Comparison of ENCODE assay signal across 1 cellular context in the genomic region with DNA sequence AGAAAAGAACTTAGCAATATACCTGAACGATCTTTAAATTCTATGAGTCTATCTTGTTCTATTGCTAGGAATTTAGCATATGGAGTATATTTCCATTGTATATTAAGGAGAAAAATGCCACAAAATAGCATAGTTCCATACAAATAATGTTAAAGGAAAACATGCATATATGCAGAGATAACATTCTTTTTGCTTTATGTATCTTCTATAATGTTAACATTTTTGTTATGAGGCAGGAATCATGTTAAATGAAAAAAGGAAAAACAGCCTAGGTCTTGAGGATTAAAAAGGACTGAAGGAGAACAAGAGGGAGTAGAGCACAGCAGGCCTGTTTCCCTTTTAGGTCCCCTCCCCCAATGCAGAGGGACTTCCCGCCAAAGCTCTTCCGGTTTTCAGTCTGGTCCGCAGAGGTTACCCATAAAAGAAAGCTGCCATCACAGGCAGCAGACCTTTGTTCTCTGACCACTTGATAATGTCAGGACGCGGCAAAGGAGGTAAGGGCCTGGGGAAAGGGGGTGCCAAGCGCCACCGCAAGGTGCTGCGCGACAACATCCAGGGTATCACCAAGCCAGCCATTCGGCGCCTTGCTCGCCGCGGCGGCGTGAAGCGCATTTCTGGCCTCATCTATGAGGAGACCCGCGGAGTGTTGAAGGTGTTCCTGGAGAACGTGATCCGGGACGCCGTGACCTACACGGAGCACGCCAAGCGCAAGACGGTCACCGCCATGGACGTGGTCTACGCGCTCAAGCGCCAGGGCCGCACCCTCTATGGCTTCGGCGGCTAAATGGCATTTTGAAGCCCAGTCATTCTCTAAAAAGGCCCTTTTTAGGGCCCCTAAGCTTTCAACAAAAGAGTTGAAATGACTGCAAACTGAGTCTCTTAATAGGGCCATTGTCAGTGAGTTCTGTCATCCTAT.
A peak's percentile ranks its signal among the peaks of the same experiment; 100 is the strongest.
TF ChIP-seq lines count a peak whose summit lies in the region.

No MANE protein-coding gene starts in this region.

TF ChIP-seq in K562, 482 proteins besides CTCF, POLR2A, EP300 and RAD21 (continued from another document and continues in another):
- peak; percentile 3 for TF ChIP-seq POU5F1 (IDR thresholded peaks at IDR 0.05; ENCODE audit: borderline replicate concordance, low read depth, low read length, partially characterized antibody)
- TF ChIP-seq ZNF124 (CRISPR knock-in tag; IDR thresholded peaks at IDR 0.05), result no peak
- peak; percentile 53; the same call in 1 of the 2 replicates for TF ChIP-seq DIDO1 (tag; IDR thresholded peaks at IDR 0.05; ENCODE audit: low read depth)
- TF ChIP-seq KDM4B (IDR thresholded peaks at IDR 0.05; ENCODE audit: borderline replicate concordance in 2 of 2, low read depth in 1 of 2), result peak in 1 of 2 experiments; percentile 90; a peak in 3 of 4 replicates
- no peak for TF ChIP-seq NCOA4 (IDR thresholded peaks at IDR 0.05; ENCODE audit: partially characterized antibody)
- 0 out of 2 replicates have a peak, but pooled peaks have one; percentile 65 for TF ChIP-seq PRMT5 (CRISPR knock-in tag; IDR thresholded peaks at IDR 0.05)
- 0 out of 2 replicates have a peak, but pooled peaks have one; percentile 22 for TF ChIP-seq XRCC5 (IDR thresholded peaks at IDR 0.05; ENCODE audit: low read depth, low read length)
- TF ChIP-seq, protein P1, sequence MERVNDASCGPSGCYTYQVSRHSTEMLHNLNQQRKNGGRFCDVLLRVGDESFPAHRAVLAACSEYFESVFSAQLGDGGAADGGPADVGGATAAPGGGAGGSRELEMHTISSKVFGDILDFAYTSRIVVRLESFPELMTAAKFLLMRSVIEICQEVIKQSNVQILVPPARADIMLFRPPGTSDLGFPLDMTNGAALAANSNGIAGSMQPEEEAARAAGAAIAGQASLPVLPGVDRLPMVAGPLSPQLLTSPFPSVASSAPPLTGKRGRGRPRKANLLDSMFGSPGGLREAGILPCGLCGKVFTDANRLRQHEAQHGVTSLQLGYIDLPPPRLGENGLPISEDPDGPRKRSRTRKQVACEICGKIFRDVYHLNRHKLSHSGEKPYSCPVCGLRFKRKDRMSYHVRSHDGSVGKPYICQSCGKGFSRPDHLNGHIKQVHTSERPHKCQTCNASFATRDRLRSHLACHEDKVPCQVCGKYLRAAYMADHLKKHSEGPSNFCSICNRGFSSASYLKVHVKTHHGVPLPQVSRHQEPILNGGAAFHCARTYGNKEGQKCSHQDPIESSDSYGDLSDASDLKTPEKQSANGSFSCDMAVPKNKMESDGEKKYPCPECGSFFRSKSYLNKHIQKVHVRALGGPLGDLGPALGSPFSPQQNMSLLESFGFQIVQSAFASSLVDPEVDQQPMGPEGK (CRISPR knock-in tag; IDR thresholded peaks at IDR 0.05; ENCODE audit: borderline replicate concordance), result no peak
- TF ChIP-seq ZNF23 (CRISPR knock-in tag; IDR thresholded peaks at IDR 0.05), result no peak
- TF ChIP-seq, protein P2, sequence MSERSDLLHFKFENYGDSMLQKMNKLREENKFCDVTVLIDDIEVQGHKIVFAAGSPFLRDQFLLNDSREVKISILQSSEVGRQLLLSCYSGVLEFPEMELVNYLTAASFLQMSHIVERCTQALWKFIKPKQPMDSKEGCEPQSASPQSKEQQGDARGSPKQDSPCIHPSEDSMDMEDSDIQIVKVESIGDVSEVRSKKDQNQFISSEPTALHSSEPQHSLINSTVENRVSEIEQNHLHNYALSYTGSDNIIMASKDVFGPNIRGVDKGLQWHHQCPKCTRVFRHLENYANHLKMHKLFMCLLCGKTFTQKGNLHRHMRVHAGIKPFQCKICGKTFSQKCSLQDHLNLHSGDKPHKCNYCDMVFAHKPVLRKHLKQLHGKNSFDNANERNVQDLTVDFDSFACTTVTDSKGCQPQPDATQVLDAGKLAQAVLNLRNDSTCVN (CRISPR knock-in tag; IDR thresholded peaks at IDR 0.05), result no peak; the same call in 1 of the 2 replicates
- TF ChIP-seq HDAC6 (IDR thresholded peaks at IDR 0.05; ENCODE audit: low read depth, low read length), result 0 out of 2 replicates have a peak, but pooled peaks have one; percentile 6
- no peak for TF ChIP-seq TRIM28 (IDR thresholded peaks at IDR 0.05)
- TF ChIP-seq FIP1L1 (IDR thresholded peaks at IDR 0.05; ENCODE audit: low read depth, low read length, poor library complexity, severe bottlenecking), result peak; percentile 99
- TF ChIP-seq MAFK (IDR thresholded peaks at IDR 0.05; ENCODE audit: low read length), result no peak
- no peak; the same call in 1 of the 2 replicates for TF ChIP-seq FOSL1 (tag; conservative IDR thresholded peaks at IDR 0.05)
- TF ChIP-seq JUND (IDR thresholded peaks at IDR 0.05; ENCODE audit: borderline replicate concordance, low read depth, low read length), result peak; percentile 72
- TF ChIP-seq JUND (tag; IDR thresholded peaks at IDR 0.05; ENCODE audit: borderline replicate concordance, low read depth, low read length), result peak; percentile 34; the same call in 2 of the 3 replicates
- TF ChIP-seq FOXK2 (conservative IDR thresholded peaks at IDR 0.05 in 1 of 2, IDR thresholded peaks at IDR 0.05 in 1 of 2; ENCODE audit: low read depth in 2 of 2), result peak; percentile 86 to 92
- TF ChIP-seq TBL1XR1 (IDR thresholded peaks at IDR 0.05; ENCODE audit: low read length in 2 of 2), result peak; percentile 90 to 96
- TF ChIP-seq ZNF77 (CRISPR knock-in tag; IDR thresholded peaks at IDR 0.05), result no peak
- TF ChIP-seq MTA3 (IDR thresholded peaks at IDR 0.05; ENCODE audit: borderline replicate concordance), result peak; percentile 93; the same call in 1 of the 2 replicates
- peak; percentile 49; the same call in 1 of the 2 replicates for TF ChIP-seq HDGF (IDR thresholded peaks at IDR 0.05)
- no peak for TF ChIP-seq ZNF778 (CRISPR knock-in tag; IDR thresholded peaks at IDR 0.05)
- TF ChIP-seq ZFX (CRISPR knock-in tag; IDR thresholded peaks at IDR 0.05), result peak; percentile 79
- TF ChIP-seq ZNF282 (CRISPR knock-in tag; IDR thresholded peaks at IDR 0.05), result no peak
- TF ChIP-seq ZNF589 (CRISPR knock-in tag; IDR thresholded peaks at IDR 0.05; ENCODE audit: low read depth), result no peak
- no peak for TF ChIP-seq PPARD (CRISPR knock-in tag; IDR thresholded peaks at IDR 0.05)
- TF ChIP-seq ZMIZ1 (IDR thresholded peaks at IDR 0.05; ENCODE audit: low read depth in 2 of 2, low read length in 2 of 2), result peak in 1 of 2 experiments; percentile 71; a peak in 1 of 4 replicates
- peak; percentile 77 for TF ChIP-seq ETS1 (conservative IDR thresholded peaks at IDR 0.05; ENCODE audit: control insufficient read depth, low read depth, low read length)
- peak; percentile 93 for TF ChIP-seq ETV1 (tag; conservative IDR thresholded peaks at IDR 0.05; ENCODE audit: low read depth)
- TF ChIP-seq EP400 (IDR thresholded peaks at IDR 0.05), result peak; percentile 78
- no peak for TF ChIP-seq SMAD2 (IDR thresholded peaks at IDR 0.05; ENCODE audit: low read depth, low read length)
- TF ChIP-seq HNRNPH1 (optimal IDR thresholded peaks at IDR 0.05; ENCODE audit: low read depth, low read length), result no peak
- peak; percentile 38 for TF ChIP-seq CHD4 (IDR thresholded peaks at IDR 0.05; ENCODE audit: insufficient read depth, insufficient replicate concordance, low read depth, low read length, poor library complexity, severe bottlenecking)
- 0 out of 2 replicates have a peak, but pooled peaks have one; percentile 20 for TF ChIP-seq ATF1 (CRISPR knock-in tag; IDR thresholded peaks at IDR 0.05)
- peak; percentile 62 for TF ChIP-seq ATF1 (tag; IDR thresholded peaks at IDR 0.05)
- no peak for TF ChIP-seq NFIX (CRISPR knock-in tag; IDR thresholded peaks at IDR 0.05; ENCODE audit: low read depth)
- TF ChIP-seq CEBPB (tag; IDR thresholded peaks at IDR 0.05), result no peak
- no peak for TF ChIP-seq DNMT1 (IDR thresholded peaks at IDR 0.05)
- TF ChIP-seq ZNF445 (CRISPR knock-in tag; IDR thresholded peaks at IDR 0.05; ENCODE audit: low read depth), result no peak
- no peak for TF ChIP-seq SREBF1 (IDR thresholded peaks at IDR 0.05; ENCODE audit: borderline replicate concordance, low read depth, low read length)
- TF ChIP-seq NFE2L1 (tag; IDR thresholded peaks at IDR 0.05; ENCODE audit: borderline replicate concordance, low read depth), result no peak
- no peak for TF ChIP-seq MCM3 (IDR thresholded peaks at IDR 0.05)
- TF ChIP-seq CC2D1A (IDR thresholded peaks at IDR 0.05), result peak; percentile 100
- TF ChIP-seq PHB2 (IDR thresholded peaks at IDR 0.05; ENCODE audit: low read depth), result no peak
- TF ChIP-seq NRF1 (conservative IDR thresholded peaks at IDR 0.05 in 1 of 2, IDR thresholded peaks at IDR 0.05 in 1 of 2), result peak; percentile 45 to 69; a peak in 3 of 4 replicates
- TF ChIP-seq ZNF76 (CRISPR knock-in tag; IDR thresholded peaks at IDR 0.05; ENCODE audit: borderline replicate concordance), result no peak
- TF ChIP-seq, protein P3, sequence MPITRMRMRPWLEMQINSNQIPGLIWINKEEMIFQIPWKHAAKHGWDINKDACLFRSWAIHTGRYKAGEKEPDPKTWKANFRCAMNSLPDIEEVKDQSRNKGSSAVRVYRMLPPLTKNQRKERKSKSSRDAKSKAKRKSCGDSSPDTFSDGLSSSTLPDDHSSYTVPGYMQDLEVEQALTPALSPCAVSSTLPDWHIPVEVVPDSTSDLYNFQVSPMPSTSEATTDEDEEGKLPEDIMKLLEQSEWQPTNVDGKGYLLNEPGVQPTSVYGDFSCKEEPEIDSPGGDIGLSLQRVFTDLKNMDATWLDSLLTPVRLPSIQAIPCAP (CRISPR knock-in tag; IDR thresholded peaks at IDR 0.05; ENCODE audit: borderline replicate concordance), result peak; percentile 89
- TF ChIP-seq MAZ (CRISPR knock-in tag; conservative IDR thresholded peaks at IDR 0.05 in 1 of 2, IDR thresholded peaks at IDR 0.05 in 1 of 2), result peak; percentile 71 to 81
- 0 out of 2 replicates have a peak, but pooled peaks have one; percentile 15 for TF ChIP-seq ZNF408 (CRISPR knock-in tag; IDR thresholded peaks at IDR 0.05; ENCODE audit: low read depth)
- no peak for TF ChIP-seq BRF1 (IDR thresholded peaks at IDR 0.05; ENCODE audit: borderline replicate concordance, extremely low read depth, insufficient read length)
- TF ChIP-seq, protein P4, sequence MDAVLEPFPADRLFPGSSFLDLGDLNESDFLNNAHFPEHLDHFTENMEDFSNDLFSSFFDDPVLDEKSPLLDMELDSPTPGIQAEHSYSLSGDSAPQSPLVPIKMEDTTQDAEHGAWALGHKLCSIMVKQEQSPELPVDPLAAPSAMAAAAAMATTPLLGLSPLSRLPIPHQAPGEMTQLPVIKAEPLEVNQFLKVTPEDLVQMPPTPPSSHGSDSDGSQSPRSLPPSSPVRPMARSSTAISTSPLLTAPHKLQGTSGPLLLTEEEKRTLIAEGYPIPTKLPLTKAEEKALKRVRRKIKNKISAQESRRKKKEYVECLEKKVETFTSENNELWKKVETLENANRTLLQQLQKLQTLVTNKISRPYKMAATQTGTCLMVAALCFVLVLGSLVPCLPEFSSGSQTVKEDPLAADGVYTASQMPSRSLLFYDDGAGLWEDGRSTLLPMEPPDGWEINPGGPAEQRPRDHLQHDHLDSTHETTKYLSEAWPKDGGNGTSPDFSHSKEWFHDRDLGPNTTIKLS (IDR thresholded peaks at IDR 0.05; ENCODE audit: borderline replicate concordance, low read depth), result peak; percentile 75
- TF ChIP-seq ZNF583 (CRISPR knock-in tag; IDR thresholded peaks at IDR 0.05), result peak; percentile 89; the same call in 1 of the 2 replicates
- TF ChIP-seq, protein P5, sequence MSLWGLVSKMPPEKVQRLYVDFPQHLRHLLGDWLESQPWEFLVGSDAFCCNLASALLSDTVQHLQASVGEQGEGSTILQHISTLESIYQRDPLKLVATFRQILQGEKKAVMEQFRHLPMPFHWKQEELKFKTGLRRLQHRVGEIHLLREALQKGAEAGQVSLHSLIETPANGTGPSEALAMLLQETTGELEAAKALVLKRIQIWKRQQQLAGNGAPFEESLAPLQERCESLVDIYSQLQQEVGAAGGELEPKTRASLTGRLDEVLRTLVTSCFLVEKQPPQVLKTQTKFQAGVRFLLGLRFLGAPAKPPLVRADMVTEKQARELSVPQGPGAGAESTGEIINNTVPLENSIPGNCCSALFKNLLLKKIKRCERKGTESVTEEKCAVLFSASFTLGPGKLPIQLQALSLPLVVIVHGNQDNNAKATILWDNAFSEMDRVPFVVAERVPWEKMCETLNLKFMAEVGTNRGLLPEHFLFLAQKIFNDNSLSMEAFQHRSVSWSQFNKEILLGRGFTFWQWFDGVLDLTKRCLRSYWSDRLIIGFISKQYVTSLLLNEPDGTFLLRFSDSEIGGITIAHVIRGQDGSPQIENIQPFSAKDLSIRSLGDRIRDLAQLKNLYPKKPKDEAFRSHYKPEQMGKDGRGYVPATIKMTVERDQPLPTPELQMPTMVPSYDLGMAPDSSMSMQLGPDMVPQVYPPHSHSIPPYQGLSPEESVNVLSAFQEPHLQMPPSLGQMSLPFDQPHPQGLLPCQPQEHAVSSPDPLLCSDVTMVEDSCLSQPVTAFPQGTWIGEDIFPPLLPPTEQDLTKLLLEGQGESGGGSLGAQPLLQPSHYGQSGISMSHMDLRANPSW (CRISPR knock-in tag; IDR thresholded peaks at IDR 0.05), result peak; percentile 89
- peak; percentile 61; the same call in 1 of the 2 replicates for TF ChIP-seq KDM2B (CRISPR knock-in tag; IDR thresholded peaks at IDR 0.05)
- peak; percentile 78 for TF ChIP-seq NFIC (IDR thresholded peaks at IDR 0.05)
- TF ChIP-seq ZC3H8 (IDR thresholded peaks at IDR 0.05), result no peak
- peak; percentile 58 for TF ChIP-seq CHCHD3 (CRISPR knock-in tag; IDR thresholded peaks at IDR 0.05)
